Comparison of ENCODE assay signal across 10 cellular contexts in the genomic region with DNA sequence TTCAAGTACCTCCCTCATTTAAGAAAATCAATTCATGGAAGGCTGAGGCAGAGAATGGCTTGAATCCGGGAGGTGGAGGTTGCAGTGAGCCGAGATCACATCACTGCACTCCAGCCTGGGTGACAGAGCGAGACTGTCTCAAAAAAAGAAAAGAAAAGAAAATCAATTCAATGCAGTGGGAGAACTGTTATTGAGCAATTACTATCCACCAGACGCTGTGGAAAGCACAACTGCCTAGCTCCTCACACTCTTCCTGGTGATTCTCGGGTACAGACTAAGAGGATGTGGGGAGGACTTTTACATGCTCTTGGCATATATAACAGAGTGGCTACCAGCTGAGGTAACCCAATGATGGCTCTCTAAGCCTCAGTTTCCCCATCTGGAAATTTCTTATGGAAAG. TPM values are rescaled to one million over a fixed set of nuclear protein-coding genes. Genes with fewer than 3 reads are reported as not detected.
A peak's percentile ranks its signal among the peaks of the same experiment; 100 is the strongest.
DNase-seq lines count a peak whose midpoint lies in the region; ATAC-seq and TF ChIP-seq lines count a peak whose summit lies in the region.
"Had no signal": no experiment of that assay in that cellular context is flagged by ENCODE, and none has a peak within 500 bp of the region (broad histone marks: within the 10 kb centered on the region; RNA-seq: fewer than 3 reads in every experiment).

No MANE protein-coding gene starts in this region.

- H3K27me3 Mint-ChIP-seq in CD14-positive monocyte (ENCODE audit: low read depth in 3 of 3) (peaks cover 0 to 79% (median 0%) of the 10 kb centered on the region in 3 donors), IgD-negative memory B cell (peaks cover 15% of the 10 kb centered on the region), nephron (ENCODE audit: low read depth) (peaks cover 4% of the 10 kb centered on the region)

- H3K9me3 Mint-ChIP-seq in CD14-positive monocyte (peaks cover 0 to 28% (median 14%) of the 10 kb centered on the region in 7 donors), IgD-negative memory B cell (peaks cover 0 to 4% (median 0%) of the 10 kb centered on the region in 3 donors), nephron (peaks cover 20% of the 10 kb centered on the region)

- H3K4me3 Mint-ChIP-seq in CD14-positive monocyte (peak overlapping the region; percentile 39 to 62), IgD-negative memory B cell (peak overlapping the region; percentile 83 to 98 (median 90)), nephron (peak overlapping the region in 2 of 3 experiments; percentile 59 to 64)

- H3K4me3 ChIP-seq in ascending aorta, result peak overlapping the region in 1 of 2 donors; percentile 42
- H3K4me3 ChIP-seq: mucosa of descending colon had no signal

- H3K27me3 ChIP-seq in ascending aorta, result no peaks in the 10 kb centered on the region

- no peak for TF ChIP-seq POLR2A in erythroblast (IDR thresholded peaks at IDR 0.05; ENCODE audit: low read length)

- intact Hi-C loops in CD14-positive monocyte (cut with micrococcal nuclease) (loop anchor here (5.0 to 10.0 kb wide), 4 partner anchors 35 to 523 kb away; no protein-coding TSS in a partner anchor), ascending aorta (cut with DNase I) (loop anchor here (5.0 to 10.0 kb wide), 4 partner anchors 253 to 760 kb away; partner anchors contain the start of genes OFD1 and TRAPPC2)

- H3K36me3 ChIP-seq in ascending aorta, result no peaks in the 10 kb centered on the region

- H3K27ac ChIP-seq in ascending aorta, result peak overlapping the region; percentile 86 to 94

- H3K4me1 Mint-ChIP-seq in CD14-positive monocyte (peaks cover 52% of the 10 kb centered on the region), IgD-negative memory B cell (peaks cover 22 to 49% (median 24%) of the 10 kb centered on the region in 3 donors), nephron (peaks cover 26% of the 10 kb centered on the region)

- no peak for ATAC-seq in GM18909 (IDR thresholded peaks at IDR 0.05; ENCODE audit: poor library complexity, unreplicated experiment)
- ATAC-seq: mucosa of descending colon had no signal

- DNase-seq in CD14-positive monocyte (ENCODE audit: low spot score), result no peak
- DNase-seq in ascending aorta (ENCODE audit: low spot score in 2 of 2), result no peak
- DNase-seq in erythroblast (lab: John Stamatoyannopoulos, UW), result no peak
- DNase-seq in SKM-1 (lab: John Stamatoyannopoulos, UW; ENCODE audit: unreplicated experiment), result no peak
- DNase-seq in NCI-H1436 (lab: John Stamatoyannopoulos, UW), result no peak

- peaks cover 0 to 13% of the 10 kb centered on the region in 2 donors for H3K4me1 ChIP-seq in ascending aorta

- H3K36me3 Mint-ChIP-seq in CD14-positive monocyte (peaks cover 16 to 19% of the 10 kb centered on the region in 2 donors), IgD-negative memory B cell (peaks cover 10% of the 10 kb centered on the region), nephron (ENCODE audit: low read depth) (peaks cover 23% of the 10 kb centered on the region)

- no peaks in the 10 kb centered on the region for H3K9me3 ChIP-seq in ascending aorta
- H3K9me3 ChIP-seq: mucosa of descending colon had no signal

- TF ChIP-seq CTCF in CD14-positive monocyte (IDR thresholded peaks at IDR 0.05) (no peak), ascending aorta (IDR thresholded peaks at IDR 0.05) (no peak), nephron (IDR thresholded peaks at IDR 0.05; ENCODE audit: unreplicated experiment in 3 of 3) (no peak)

- H3K27ac Mint-ChIP-seq in CD14-positive monocyte, result peak overlapping the region; percentile 86 to 97 (median 94)
- H3K27ac Mint-ChIP-seq in IgD-negative memory B cell, result peak overlapping the region; percentile 92 to 98 (median 94)
- peak overlapping the region; percentile 59 to 89 (median 76) for H3K27ac Mint-ChIP-seq in nephron

RNA-seq across cellular contexts. Expression of gene TMSB4X, which starts 2.7 kb away (rescaled TPM):
- over 10,000 TPM; 27,127 to 31,074 TPM for polyA plus RNA-seq in CD14-positive monocyte
- 19,114 TPM for polyA plus RNA-seq in IgD-negative memory B cell
- total RNA-seq in ascending aorta, result 2,397 TPM
- total RNA-seq: SK-MEL-5 had no signal
